1 cellular context compared by ENCODE assay signal in genomic region chr6:6821639-6822261, GRCh38.
TF ChIP-seq lines count a peak whose summit lies in the region.

No MANE protein-coding gene starts in this region.

TF ChIP-seq in GM12878, 131 proteins besides CTCF, POLR2A, EP300 and RAD21:
- no peak for TF ChIP-seq RELA (IDR thresholded peaks at IDR 0.05; ENCODE audit: borderline replicate concordance, partially characterized antibody)
- TF ChIP-seq NBN (IDR thresholded peaks at IDR 0.05): 0 out of 2 replicates have a peak, but pooled peaks have one; percentile 19
- TF ChIP-seq IKZF2 (IDR thresholded peaks at IDR 0.05): 0 out of 4 replicates have a peak, but pooled peaks of 1 of the 2 experiments have one; percentile 10
- 0 out of 2 replicates have a peak, but pooled peaks have one; percentile 8 for TF ChIP-seq RUNX3 (IDR thresholded peaks at IDR 0.05; ENCODE audit: low read length)
